Comparison of ENCODE assay signal across 1 cellular context in the genomic region with DNA sequence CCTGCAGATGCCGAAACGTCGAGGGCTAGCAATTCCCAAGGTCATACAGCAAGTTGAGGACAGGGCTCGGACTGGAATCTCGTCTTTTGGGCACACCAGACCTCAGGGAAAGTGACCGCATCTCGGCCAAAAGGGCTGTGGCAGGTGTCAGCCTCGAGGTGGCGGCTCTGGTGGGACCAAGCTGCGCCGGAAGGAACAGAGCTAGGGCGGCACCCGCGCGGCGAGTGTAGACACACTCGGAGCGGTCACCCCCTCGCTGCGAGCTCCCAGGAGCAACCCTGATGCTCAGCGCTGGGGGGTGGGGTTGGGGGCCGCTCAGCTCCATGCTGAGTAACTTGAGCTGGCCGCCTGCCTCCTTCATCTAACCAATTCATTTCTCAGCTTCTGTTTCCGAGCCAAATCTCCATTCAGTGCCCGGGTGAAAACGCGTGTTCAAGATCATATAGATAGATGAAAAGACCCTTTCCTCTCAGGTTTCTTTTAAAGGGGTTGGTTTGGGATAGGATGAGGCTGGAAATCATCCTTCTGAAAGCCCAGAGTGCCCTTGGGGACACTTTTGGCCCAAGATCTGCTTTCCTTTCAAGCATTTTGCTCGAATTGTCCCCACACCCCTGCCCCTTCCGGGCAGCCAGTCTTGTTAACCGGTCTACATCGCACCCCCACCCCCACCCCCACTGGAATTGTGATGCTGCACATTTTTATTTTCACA.
TF ChIP-seq lines count a peak whose summit lies in the region.

No MANE protein-coding gene starts in this region.

TF ChIP-seq in HepG2, 621 proteins besides CTCF, POLR2A, EP300 and RAD21 (continued from another document):
- TF ChIP-seq RORA (CRISPR knock-in tag; IDR thresholded peaks at IDR 0.05) (no peak), ZNF253 (CRISPR knock-in tag; IDR thresholded peaks at IDR 0.05; ENCODE audit: borderline replicate concordance) (0 out of 2 replicates have a peak, but pooled peaks have one; percentile 26), YEATS4 (CRISPR knock-in tag; IDR thresholded peaks at IDR 0.05; ENCODE audit: borderline replicate concordance) (0 out of 2 replicates have a peak, but pooled peaks have one; percentile 34), CBX2 (IDR thresholded peaks at IDR 0.05; ENCODE audit: low read depth, low read length) (no peak), CBX2 (CRISPR knock-in tag; IDR thresholded peaks at IDR 0.05; ENCODE audit: low read depth) (0 out of 2 replicates have a peak, but pooled peaks have one; percentile 41), ZNF136 (CRISPR knock-in tag; IDR thresholded peaks at IDR 0.05; ENCODE audit: low read depth) (no peak), ZNF619 (CRISPR knock-in tag; IDR thresholded peaks at IDR 0.05) (no peak), TEAD2 (CRISPR knock-in tag; IDR thresholded peaks at IDR 0.05) (no peak), MYC (CRISPR knock-in tag; IDR thresholded peaks at IDR 0.05; ENCODE audit: borderline replicate concordance) (0 out of 2 replicates have a peak, but pooled peaks have one; percentile 19), ZNF841 (CRISPR knock-in tag; IDR thresholded peaks at IDR 0.05; ENCODE audit: borderline replicate concordance) (no peak), RBFOX2 (IDR thresholded peaks at IDR 0.05; ENCODE audit: low read depth, low read length) (0 out of 2 replicates have a peak, but pooled peaks have one; percentile 17), AGO2 (optimal IDR thresholded peaks at IDR 0.05; ENCODE audit: low read depth, low read length) (peak; percentile 24), CCAR2 (optimal IDR thresholded peaks at IDR 0.05; ENCODE audit: low read depth, low read length) (no peak), ZXDC (CRISPR knock-in tag; IDR thresholded peaks at IDR 0.05) (0 out of 2 replicates have a peak, but pooled peaks have one; percentile 41), PATZ1 (CRISPR knock-in tag; IDR thresholded peaks at IDR 0.05) (0 out of 2 replicates have a peak, but pooled peaks have one; percentile 32), KDM5B (CRISPR knock-in tag; IDR thresholded peaks at IDR 0.05; ENCODE audit: borderline replicate concordance) (peak; percentile 21; the same call in 1 of the 2 replicates), TEF (CRISPR knock-in tag; IDR thresholded peaks at IDR 0.05) (no peak), HDAC2 (CRISPR knock-in tag; IDR thresholded peaks at IDR 0.05) (0 out of 2 replicates have a peak, but pooled peaks have one; percentile 34), SIX1 (CRISPR knock-in tag; IDR thresholded peaks at IDR 0.05; ENCODE audit: borderline replicate concordance) (no peak), ZNF30 (CRISPR knock-in tag; IDR thresholded peaks at IDR 0.05) (no peak), KLF12 (CRISPR knock-in tag; IDR thresholded peaks at IDR 0.05; ENCODE audit: borderline replicate concordance) (peak; percentile 53; the same call in 1 of the 2 replicates), ZSCAN21 (CRISPR knock-in tag; IDR thresholded peaks at IDR 0.05; ENCODE audit: borderline replicate concordance) (no peak)
- TF ChIP-seq, protein P1, sequence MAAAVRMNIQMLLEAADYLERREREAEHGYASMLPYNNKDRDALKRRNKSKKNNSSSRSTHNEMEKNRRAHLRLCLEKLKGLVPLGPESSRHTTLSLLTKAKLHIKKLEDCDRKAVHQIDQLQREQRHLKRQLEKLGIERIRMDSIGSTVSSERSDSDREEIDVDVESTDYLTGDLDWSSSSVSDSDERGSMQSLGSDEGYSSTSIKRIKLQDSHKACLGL (CRISPR knock-in tag; IDR thresholded peaks at IDR 0.05), result peak; percentile 31; the same call in 1 of the 2 replicates
